In the genomic region with DNA sequence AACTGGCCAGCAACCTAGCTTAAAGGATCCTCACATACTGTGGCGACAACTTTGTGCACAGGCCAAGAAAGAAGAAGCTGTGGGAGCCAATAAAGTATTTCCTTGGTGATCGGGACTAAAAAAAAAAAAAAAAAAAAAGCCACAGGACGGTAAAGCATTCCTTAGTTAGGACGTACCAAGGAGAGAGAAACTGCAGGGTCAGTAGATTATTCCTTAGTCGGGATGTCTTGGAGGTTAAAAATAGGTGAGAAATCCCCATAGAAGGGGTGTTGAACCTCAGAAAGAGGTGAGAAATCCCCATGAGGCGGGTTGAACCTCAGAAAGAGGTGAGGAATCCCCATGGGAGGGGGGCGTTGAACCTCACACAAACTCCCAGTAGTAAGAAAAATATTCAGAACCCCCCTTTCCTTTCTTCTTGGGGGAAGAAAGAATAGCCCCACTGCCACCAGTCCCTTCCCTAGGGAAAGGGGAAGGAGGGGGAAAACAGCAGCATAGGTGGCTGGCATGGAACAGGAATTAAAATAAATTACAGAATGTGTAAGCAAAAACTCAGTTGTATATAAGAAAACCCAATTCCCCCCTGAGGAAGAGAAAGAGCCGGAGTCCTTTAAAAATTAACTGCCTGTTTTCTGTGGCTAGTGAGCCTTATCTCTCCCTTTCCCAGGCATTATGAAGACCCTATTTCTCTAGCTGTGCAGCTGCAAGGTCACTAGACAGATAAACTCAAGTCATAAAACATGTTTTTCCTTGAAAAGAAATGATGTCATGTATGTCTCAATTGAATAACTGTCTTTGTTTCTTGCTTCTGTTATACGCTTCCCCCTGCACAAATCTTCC, we compare ENCODE assay signal across 9 cellular contexts. TPM values are rescaled to one million over a fixed set of nuclear protein-coding genes. Genes with fewer than 3 reads are reported as not detected.
DNase-seq lines count a peak whose midpoint lies in the region; ATAC-seq and TF ChIP-seq lines count a peak whose summit lies in the region.
"Had no signal": no experiment of that assay in that cellular context is flagged by ENCODE, and none has a peak within 500 bp of the region (broad histone marks: within the 10 kb centered on the region; RNA-seq: fewer than 3 reads in every experiment).

No MANE protein-coding gene starts in this region.

- H3K4me3 ChIP-seq in CD4-positive, CD25-positive, alpha-beta regulatory T cell (ENCODE audit: low read depth, low read length): no peak overlapping the region
- H3K4me3 ChIP-seq in MG63 (peak overlapping the region; percentile 59), coronary artery (peak overlapping the region; percentile 85), neuron (ENCODE audit: low read length) (no peak overlapping the region)

- peak overlapping the region; percentile 97 for H2AFZ ChIP-seq in neuron (ENCODE audit: low read depth, low read length)

- peak overlapping the region; percentile 26 to 67 (median 56) for H3K27ac Mint-ChIP-seq in CD4-positive, CD25-positive, alpha-beta regulatory T cell

- peaks cover 0 to 2% (median 0%) of the 10 kb centered on the region in 7 donors for H3K9me3 Mint-ChIP-seq in CD4-positive, CD25-positive, alpha-beta regulatory T cell

- H3K4me1 ChIP-seq in CD4-positive, CD25-positive, alpha-beta regulatory T cell (ENCODE audit: control insufficient read depth, insufficient read depth, low read length, poor library complexity, severe bottlenecking): peaks cover 10% of the 10 kb centered on the region
- H3K4me1 ChIP-seq in neuron (ENCODE audit: insufficient read depth, low read length): peaks cover 20% of the 10 kb centered on the region

- H3K36me3 Mint-ChIP-seq in CD4-positive, CD25-positive, alpha-beta regulatory T cell: peaks cover 2% of the 10 kb centered on the region

- H3K4me3 Mint-ChIP-seq in CD4-positive, CD25-positive, alpha-beta regulatory T cell: peak overlapping the region in 3 of 4 donors; percentile 10 to 29 (median 29)

- DNase-seq in CD4-positive, CD25-positive, alpha-beta regulatory T cell: no peak
- DNase-seq in MG63 (no peak), coronary artery (ENCODE audit: low spot score) (no peak), NCI-H510A (lab: John Stamatoyannopoulos, UW) (no peak), NCI-H2196 treated with DMSO at 0.1 percent for 48 hours (lab: John Stamatoyannopoulos, UW; ENCODE audit: unreplicated experiment) (no peak), ureter (ENCODE audit: low spot score) (no peak)

- H3K9me3 ChIP-seq in CD4-positive, CD25-positive, alpha-beta regulatory T cell (ENCODE audit: control insufficient read depth in 2 of 2, low read length in 2 of 2): no peaks in the 10 kb centered on the region
- no peaks in the 10 kb centered on the region for H3K9me3 ChIP-seq in MG63
- no peaks in the 10 kb centered on the region for H3K9me3 ChIP-seq in neuron (ENCODE audit: low read length)

- no peaks in the 10 kb centered on the region for H3K36me3 ChIP-seq in CD4-positive, CD25-positive, alpha-beta regulatory T cell (ENCODE audit: control insufficient read depth, insufficient read depth, low read length)
- no peaks in the 10 kb centered on the region for H3K36me3 ChIP-seq in MG63
- H3K36me3 ChIP-seq in neuron (ENCODE audit: insufficient read depth, low read length): no peaks in the 10 kb centered on the region

- H3K4me1 Mint-ChIP-seq in CD4-positive, CD25-positive, alpha-beta regulatory T cell: no peaks in the 10 kb centered on the region

- no peak overlapping the region for H3K27ac ChIP-seq in CD4-positive, CD25-positive, alpha-beta regulatory T cell (ENCODE audit: insufficient read depth, low read length, poor library complexity, severe bottlenecking)
- H3K27ac ChIP-seq in coronary artery: peak overlapping the region; percentile 6 to 95

- H3K27me3 ChIP-seq in CD4-positive, CD25-positive, alpha-beta regulatory T cell (ENCODE audit: control insufficient read depth, insufficient read depth, low read length): no peaks in the 10 kb centered on the region
- H3K27me3 ChIP-seq in MG63 (no peaks in the 10 kb centered on the region), neuron (ENCODE audit: insufficient read depth, low read length) (no peaks in the 10 kb centered on the region)

- no peak for TF ChIP-seq CTCF in coronary artery (IDR thresholded peaks at IDR 0.05)

- peaks cover 11% of the 10 kb centered on the region for H3K27me3 Mint-ChIP-seq in CD4-positive, CD25-positive, alpha-beta regulatory T cell

- ATAC-seq in CD4-positive, CD25-positive, alpha-beta regulatory T cell (ENCODE audit: low read depth in 2 of 2): no peak
- ATAC-seq in HG02973 (IDR thresholded peaks at IDR 0.05; ENCODE audit: unreplicated experiment): no peak

RNA-seq across cellular contexts. Expression of a gene that starts 26.8 kb away (rescaled TPM):
- 2.7 TPM for total RNA-seq in CD4-positive, CD25-positive, alpha-beta regulatory T cell
- 1 to 10 TPM in 3 of 4 donors, under 1 TPM in 1; 0.98 to 2.8 (median 2.3) TPM for polyA plus RNA-seq in CD4-positive, CD25-positive, alpha-beta regulatory T cell
- not detected in 2 replicates for total RNA-seq in MG63 (2014; rRNA removed; shearing (Covaris generic); ENCODE audit: low replicate concordance)
- total RNA-seq in ureter: 7.6 TPM
- total RNA-seq: RPMI7951 had no signal

RNA-seq across cellular contexts. Expression of a gene that starts 46.5 kb away (rescaled TPM):
- not detected for total RNA-seq in CD4-positive, CD25-positive, alpha-beta regulatory T cell
- not detected for polyA plus RNA-seq in CD4-positive, CD25-positive, alpha-beta regulatory T cell
- total RNA-seq in MG63 (2014; rRNA removed; shearing (Covaris generic); ENCODE audit: low replicate concordance): not detected in 2 replicates
- 3.4 TPM for total RNA-seq in ureter
- total RNA-seq: RPMI7951 had no signal

RNA-seq across cellular contexts. Expression of a gene that starts 55.4 kb away (rescaled TPM):
- 0.20 TPM for total RNA-seq in CD4-positive, CD25-positive, alpha-beta regulatory T cell
- polyA plus RNA-seq in CD4-positive, CD25-positive, alpha-beta regulatory T cell: 1 to 10 TPM in 1 of 4 donors, under 1 TPM in 3; 0.01 to 1.9 (median 0.24) TPM
- total RNA-seq in MG63 (2014; rRNA removed; shearing (Covaris generic); ENCODE audit: low replicate concordance): not detected in 2 replicates
- total RNA-seq in ureter: 7.8 TPM
- total RNA-seq: RPMI7951 had no signal

RNA-seq across cellular contexts. Expression of a gene that starts 57.3 kb away (rescaled TPM):
- not detected for total RNA-seq in CD4-positive, CD25-positive, alpha-beta regulatory T cell
- polyA plus RNA-seq in CD4-positive, CD25-positive, alpha-beta regulatory T cell: not detected
- not detected in 2 replicates for total RNA-seq in MG63 (2014; rRNA removed; shearing (Covaris generic); ENCODE audit: low replicate concordance)
- 1.1 TPM for total RNA-seq in ureter

Comparison
In these comparisons a context has a peak if more than half of its experiments do, and no peak if none do; other contexts are left out.
1. H3K4me3 ChIP-seq: peak in MG63 (single experiment) and coronary artery (single experiment); none in CD4-positive, CD25-positive, alpha-beta regulatory T cell (single experiment) and neuron (single experiment).